In the genomic region with DNA sequence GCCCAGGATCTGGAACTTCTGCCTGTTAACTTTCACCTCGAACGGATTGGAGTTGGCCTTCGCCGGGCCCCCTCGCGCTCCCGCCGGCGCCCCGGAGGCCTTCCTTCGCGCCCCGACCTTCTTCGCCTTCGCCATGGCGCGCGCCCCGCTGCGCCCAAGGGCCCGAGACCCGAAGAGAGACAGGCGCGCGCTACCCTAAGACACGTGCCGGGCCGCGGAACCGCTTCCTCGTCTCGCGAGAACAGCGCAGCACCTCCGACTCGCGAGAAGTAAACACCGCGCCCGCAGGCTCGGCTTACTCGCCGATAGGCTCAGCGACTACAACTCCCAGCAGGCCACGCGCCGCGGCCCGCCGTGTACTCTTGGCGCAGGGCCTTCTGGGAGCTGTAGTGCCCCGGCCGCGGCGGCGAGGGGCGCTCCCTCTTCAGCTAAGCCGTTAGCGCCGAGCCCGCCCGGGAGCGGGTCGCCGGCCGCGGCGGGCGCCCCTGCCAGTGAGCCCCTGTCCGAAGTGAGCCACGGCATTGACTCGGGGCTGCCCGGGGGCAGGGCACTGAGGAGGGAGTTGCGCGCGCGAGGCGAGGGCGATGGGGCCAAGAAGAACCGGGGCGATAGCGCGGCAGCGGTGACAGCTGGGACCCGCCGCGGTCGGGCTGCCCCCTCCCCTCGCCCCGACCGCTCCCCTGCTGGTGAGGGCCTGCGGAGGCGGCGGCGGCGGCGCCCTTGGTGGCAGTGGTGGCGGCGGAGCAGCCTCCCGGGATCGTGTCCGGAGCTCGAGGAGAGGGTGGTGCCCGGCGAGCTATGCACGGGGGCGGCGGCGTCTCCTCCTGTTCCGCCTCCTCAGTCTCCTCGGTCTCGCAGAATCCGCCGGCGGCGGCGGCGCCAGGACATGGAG, we compare ENCODE assay signal across 8 cellular contexts. TPM values are rescaled to one million over a fixed set of nuclear protein-coding genes. Genes with fewer than 3 reads are reported as not detected.
A peak's percentile ranks its signal among the peaks of the same experiment; 100 is the strongest.
DNase-seq lines count a peak whose midpoint lies in the region; ATAC-seq and TF ChIP-seq lines count a peak whose summit lies in the region.

A gene (plus strand): TSS at position 387 of the 892 bp plus-strand sequence. CDS start 500 bp downstream, at position 887.
A gene (minus strand): TSS at position 222 of the 892 bp plus-strand sequence. CDS start 87 bp downstream, at position 135.

- WGBS in liver: under 1% methylated on average over 118 of the region's 118 CpGs

- H3K9me3 ChIP-seq in CD4-positive, alpha-beta T cell (ENCODE audit: control insufficient read depth, low read length): no peaks in the 10 kb centered on the region
- no peaks in the 10 kb centered on the region for H3K9me3 ChIP-seq in liver (ENCODE audit: control insufficient read depth in 4 of 4, low read length in 3 of 4)

- H3K4me3 ChIP-seq in liver (ENCODE audit: low read depth in 1 of 3, low read length in 3 of 3): peak within 1 kb of the TSS; percentile 72 to 98 (median 95)

- no peak for TF ChIP-seq RAD21 in liver (IDR thresholded peaks at IDR 0.05)

- H3K27me3 Mint-ChIP-seq in CD4-positive, alpha-beta T cell: no peaks in the 10 kb centered on the region

- peaks cover 25% of the 10 kb centered on the region for H3K36me3 Mint-ChIP-seq in CD4-positive, alpha-beta T cell (ENCODE audit: low read depth)

- peaks cover 41% of the 10 kb centered on the region for H3K4me1 Mint-ChIP-seq in CD4-positive, alpha-beta T cell (ENCODE audit: low read depth)

- H3K27me3 ChIP-seq in CD4-positive, alpha-beta T cell (ENCODE audit: control insufficient read depth, insufficient read depth, low read length): no peaks in the 10 kb centered on the region
- no peaks in the 10 kb centered on the region for H3K27me3 ChIP-seq in liver (ENCODE audit: control insufficient read depth in 4 of 4, insufficient read depth in 4 of 4, low read length in 3 of 4)

- peak within 1 kb of the TSS; percentile 84 for H3K27ac Mint-ChIP-seq in CD4-positive, alpha-beta T cell

- TF ChIP-seq CTCF in CD4-positive, alpha-beta T cell (IDR thresholded peaks at IDR 0.05): peak; percentile 62
- TF ChIP-seq CTCF in liver (IDR thresholded peaks at IDR 0.05; ENCODE audit: low read depth, low read length, missing input control): no peak

- peak; percentile 92 to 97 (median 96) for DNase-seq in CD4-positive, alpha-beta T cell
- DNase-seq in NCI-H748 (lab: John Stamatoyannopoulos, UW; ENCODE audit: unreplicated experiment) (peak; percentile 90), dermis microvascular lymphatic vessel endothelial cell (ENCODE audit: low read depth in 2 of 2) (peak; percentile 95 to 99)
- DNase-seq in activated CD4-positive, alpha-beta T cell treated with anti-CD3 and anti-CD28 coated beads, Interleukin-2, amount 50 U/mL, for 4 hours: peak; percentile 95 to 97
- DNase-seq in stimulated activated CD4-positive, alpha-beta T cell treated with anti-CD3 and anti-CD28 coated beads, Interleukin-4, amount 100 ng/mL, for 1 hour: peak; percentile 98

- POLR2A ChIA-PET in CD4-positive, alpha-beta T cell (lab: Charles Lee): interaction anchor here (0.7 to 3.6 kb wide), 28 partner anchors 9 to 1383 kb away, joined by 3 to 51 read pairs (median 4); a partner anchor contains a TSS

- intact Hi-C loops in CD4-positive, alpha-beta T cell (cut with DNase I, micrococcal nuclease): loop anchor here (1.0 to 10.0 kb wide), 14 partner anchors 27 to 1107 kb away; a partner anchor contains a TSS

- H3K27ac ChIP-seq in CD4-positive, alpha-beta T cell (ENCODE audit: low read depth, low read length): peak within 1 kb of the TSS; percentile 92
- peak within 1 kb of the TSS; percentile 79 to 85 for H3K27ac ChIP-seq in liver (ENCODE audit: low read depth in 1 of 2, low read length in 2 of 2)

- CTCF ChIA-PET in CD4-positive, alpha-beta T cell (lab: Charles Lee): interaction anchor here (0.8 to 1.3 kb wide), 7 partner anchors 9 to 206 kb away, joined by 3 to 5 read pairs (median 3); no protein-coding TSS in a partner anchor

- H3K9ac ChIP-seq in liver (ENCODE audit: low read depth in 1 of 2, low read length in 2 of 2): peak within 1 kb of the TSS; percentile 45 to 79

- peak within 1 kb of the TSS; percentile 92 for H3K4me3 Mint-ChIP-seq in CD4-positive, alpha-beta T cell

- H3K4me1 ChIP-seq in liver (ENCODE audit: control insufficient read depth in 4 of 4, insufficient read depth in 4 of 4, low read length in 3 of 4): peaks cover 6 to 24% (median 15%) of the 10 kb centered on the region in 4 donors

- peaks cover 0 to 3% (median under 1%) of the 10 kb centered on the region in 4 donors for H3K36me3 ChIP-seq in liver (ENCODE audit: control insufficient read depth in 4 of 4, insufficient read depth in 3 of 4, low read depth in 1 of 4, low read length in 3 of 4)

- no peaks in the 10 kb centered on the region for H3K9me3 Mint-ChIP-seq in CD4-positive, alpha-beta T cell

- ATAC-seq in CD4-positive, alpha-beta T cell (ENCODE audit: poor library complexity): peak; percentile 89
- ATAC-seq in GM19397 (IDR thresholded peaks at IDR 0.05; ENCODE audit: unreplicated experiment): peak; percentile 87
- peak; percentile 89 for ATAC-seq in HG03565 (IDR thresholded peaks at IDR 0.05; ENCODE audit: unreplicated experiment)

TF ChIP-seq in liver, 16 proteins besides CTCF, POLR2A, EP300 and RAD21:
- peak in 1 of 2 donors; percentile 75 for TF ChIP-seq GABPA (IDR thresholded peaks at IDR 0.05 in 1 of 2, conservative IDR thresholded peaks at IDR 0.05 in 1 of 2)
- TF ChIP-seq, protein P1, sequence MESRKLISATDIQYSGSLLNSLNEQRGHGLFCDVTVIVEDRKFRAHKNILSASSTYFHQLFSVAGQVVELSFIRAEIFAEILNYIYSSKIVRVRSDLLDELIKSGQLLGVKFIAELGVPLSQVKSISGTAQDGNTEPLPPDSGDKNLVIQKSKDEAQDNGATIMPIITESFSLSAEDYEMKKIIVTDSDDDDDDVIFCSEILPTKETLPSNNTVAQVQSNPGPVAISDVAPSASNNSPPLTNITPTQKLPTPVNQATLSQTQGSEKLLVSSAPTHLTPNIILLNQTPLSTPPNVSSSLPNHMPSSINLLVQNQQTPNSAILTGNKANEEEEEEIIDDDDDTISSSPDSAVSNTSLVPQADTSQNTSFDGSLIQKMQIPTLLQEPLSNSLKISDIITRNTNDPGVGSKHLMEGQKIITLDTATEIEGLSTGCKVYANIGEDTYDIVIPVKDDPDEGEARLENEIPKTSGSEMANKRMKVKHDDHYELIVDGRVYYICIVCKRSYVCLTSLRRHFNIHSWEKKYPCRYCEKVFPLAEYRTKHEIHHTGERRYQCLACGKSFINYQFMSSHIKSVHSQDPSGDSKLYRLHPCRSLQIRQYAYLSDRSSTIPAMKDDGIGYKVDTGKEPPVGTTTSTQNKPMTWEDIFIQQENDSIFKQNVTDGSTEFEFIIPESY (IDR thresholded peaks at IDR 0.05): peak; percentile 99
- TF ChIP-seq HNF4G (IDR thresholded peaks at IDR 0.05): no peak
- TF ChIP-seq SP1 (IDR thresholded peaks at IDR 0.05): no peak
- no peak for TF ChIP-seq TAF1 (conservative IDR thresholded peaks at IDR 0.05)
- peak; percentile 83 for TF ChIP-seq YY1 (IDR thresholded peaks at IDR 0.05)
- TF ChIP-seq, protein P2, sequence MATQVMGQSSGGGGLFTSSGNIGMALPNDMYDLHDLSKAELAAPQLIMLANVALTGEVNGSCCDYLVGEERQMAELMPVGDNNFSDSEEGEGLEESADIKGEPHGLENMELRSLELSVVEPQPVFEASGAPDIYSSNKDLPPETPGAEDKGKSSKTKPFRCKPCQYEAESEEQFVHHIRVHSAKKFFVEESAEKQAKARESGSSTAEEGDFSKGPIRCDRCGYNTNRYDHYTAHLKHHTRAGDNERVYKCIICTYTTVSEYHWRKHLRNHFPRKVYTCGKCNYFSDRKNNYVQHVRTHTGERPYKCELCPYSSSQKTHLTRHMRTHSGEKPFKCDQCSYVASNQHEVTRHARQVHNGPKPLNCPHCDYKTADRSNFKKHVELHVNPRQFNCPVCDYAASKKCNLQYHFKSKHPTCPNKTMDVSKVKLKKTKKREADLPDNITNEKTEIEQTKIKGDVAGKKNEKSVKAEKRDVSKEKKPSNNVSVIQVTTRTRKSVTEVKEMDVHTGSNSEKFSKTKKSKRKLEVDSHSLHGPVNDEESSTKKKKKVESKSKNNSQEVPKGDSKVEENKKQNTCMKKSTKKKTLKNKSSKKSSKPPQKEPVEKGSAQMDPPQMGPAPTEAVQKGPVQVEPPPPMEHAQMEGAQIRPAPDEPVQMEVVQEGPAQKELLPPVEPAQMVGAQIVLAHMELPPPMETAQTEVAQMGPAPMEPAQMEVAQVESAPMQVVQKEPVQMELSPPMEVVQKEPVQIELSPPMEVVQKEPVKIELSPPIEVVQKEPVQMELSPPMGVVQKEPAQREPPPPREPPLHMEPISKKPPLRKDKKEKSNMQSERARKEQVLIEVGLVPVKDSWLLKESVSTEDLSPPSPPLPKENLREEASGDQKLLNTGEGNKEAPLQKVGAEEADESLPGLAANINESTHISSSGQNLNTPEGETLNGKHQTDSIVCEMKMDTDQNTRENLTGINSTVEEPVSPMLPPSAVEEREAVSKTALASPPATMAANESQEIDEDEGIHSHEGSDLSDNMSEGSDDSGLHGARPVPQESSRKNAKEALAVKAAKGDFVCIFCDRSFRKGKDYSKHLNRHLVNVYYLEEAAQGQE (IDR thresholded peaks at IDR 0.05): no peak
- TF ChIP-seq HNF4A (conservative IDR thresholded peaks at IDR 0.05): no peak
- no peak for TF ChIP-seq RXRA (IDR thresholded peaks at IDR 0.05)
- no peak for TF ChIP-seq EGR1 (IDR thresholded peaks at IDR 0.05; ENCODE audit: low read depth in 2 of 2)
- peak; percentile 89 for TF ChIP-seq FOXA1 (IDR thresholded peaks at IDR 0.05)
- TF ChIP-seq JUND (IDR thresholded peaks at IDR 0.05): no peak
- no peak for TF ChIP-seq NR2F2 (IDR thresholded peaks at IDR 0.05)
- TF ChIP-seq, protein P3, sequence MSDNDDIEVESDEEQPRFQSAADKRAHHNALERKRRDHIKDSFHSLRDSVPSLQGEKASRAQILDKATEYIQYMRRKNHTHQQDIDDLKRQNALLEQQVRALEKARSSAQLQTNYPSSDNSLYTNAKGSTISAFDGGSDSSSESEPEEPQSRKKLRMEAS (IDR thresholded peaks at IDR 0.05): peak; percentile 93
- TF ChIP-seq, protein P4, sequence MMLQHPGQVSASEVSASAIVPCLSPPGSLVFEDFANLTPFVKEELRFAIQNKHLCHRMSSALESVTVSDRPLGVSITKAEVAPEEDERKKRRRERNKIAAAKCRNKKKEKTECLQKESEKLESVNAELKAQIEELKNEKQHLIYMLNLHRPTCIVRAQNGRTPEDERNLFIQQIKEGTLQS (IDR thresholded peaks at IDR 0.05): no peak
- TF ChIP-seq FOXA2 (IDR thresholded peaks at IDR 0.05): peak; percentile 73

RNA-seq across cellular contexts. Expression of the first gene that starts in this region (rescaled TPM):
- 1 to 10 TPM; 1.2 to 1.8 TPM for total RNA-seq in CD4-positive, alpha-beta T cell
- total RNA-seq in dermis microvascular lymphatic vessel endothelial cell: 2.4 and 3.9 TPM in 2 replicates
- total RNA-seq in liver: 1 to 10 TPM; 2.0 to 2.2 TPM
- polyA plus RNA-seq in liver: 1 to 10 TPM; 1.0 to 1.6 TPM

RNA-seq across cellular contexts. Expression of the second gene that starts in this region (rescaled TPM):
- 10 to 100 TPM; 21.8 TPM for total RNA-seq in CD4-positive, alpha-beta T cell
- total RNA-seq in dermis microvascular lymphatic vessel endothelial cell (15.2 and 17.6 TPM in 2 replicates), liver (10 to 100 TPM; 10.5 to 22.9 TPM)
- 10 to 100 TPM; 12.6 to 16.2 TPM for polyA plus RNA-seq in liver

Comparison
In these comparisons a context has a peak if more than half of its experiments do, and no peak if none do; other contexts are left out.
1. Peak in every context shown above with its lines: DNase-seq, ATAC-seq, H3K4me3 ChIP-seq and H3K27ac ChIP-seq.